ENCODE assay signal across 8 cellular contexts in genomic region chr1:86395771-86396502, GRCh38. TPM values are rescaled to one million over a fixed set of nuclear protein-coding genes. Genes with fewer than 3 reads are reported as not detected.
A peak's percentile ranks its signal among the peaks of the same experiment; 100 is the strongest.
DNase-seq lines count a peak whose midpoint lies in the region; TF ChIP-seq lines count a peak whose summit lies in the region.

Gene ODF2L (minus strand): TSS chr1:86396323. CDS start chr1:86387027, 9,296 bp downstream.

- H3K27ac Mint-ChIP-seq in nephron, result peak within 1 kb of the TSS; percentile 94 to 98 (median 98)
- H3K27ac Mint-ChIP-seq in stimulated activated naive CD8-positive, alpha-beta T cell treated with anti-CD3 and anti-CD28 coated beads, Interleukin-15, Interleukin-2, amounts not matched to agents 100 ng/mL and 50 ng/mL, for 24 hours, result peak within 1 kb of the TSS; percentile 95

- DNase-seq in EL (peak; percentile 85), H7 (peak; percentile 86), M059J (ENCODE audit: low read depth) (peak; percentile 87), SHP77 (lab: John Stamatoyannopoulos, UW) (peak; percentile 60 to 84), fibroblast of peridontal ligament (ENCODE audit: extremely low read depth) (peak; percentile 73)
- peak; percentile 87 for DNase-seq in activated effector memory CD4-positive, alpha-beta T cell treated with Interleukin-2 at 50 U/mL for 16 hours

- H3K27me3 Mint-ChIP-seq in nephron (ENCODE audit: low read depth), result peaks cover 4% of the 10 kb centered on the region
- no peaks in the 10 kb centered on the region for H3K27me3 Mint-ChIP-seq in stimulated activated naive CD8-positive, alpha-beta T cell treated with anti-CD3 and anti-CD28 coated beads, Interleukin-15, Interleukin-2, amounts not matched to agents 100 ng/mL and 50 ng/mL, for 24 hours

- peak within 1 kb of the TSS; percentile 97 to 99 (median 99) for H3K4me3 Mint-ChIP-seq in nephron
- H3K4me3 Mint-ChIP-seq in stimulated activated naive CD8-positive, alpha-beta T cell treated with anti-CD3 and anti-CD28 coated beads, Interleukin-15, Interleukin-2, amounts not matched to agents 100 ng/mL and 50 ng/mL, for 24 hours, result peak within 1 kb of the TSS; percentile 94

- H3K36me3 ChIP-seq in H7 (replicated peaks; ENCODE audit: control insufficient read depth, insufficient read depth, low read length), result no peaks in the 10 kb centered on the region

- peaks cover 29% of the 10 kb centered on the region for H3K4me1 Mint-ChIP-seq in nephron
- H3K4me1 Mint-ChIP-seq in stimulated activated naive CD8-positive, alpha-beta T cell treated with anti-CD3 and anti-CD28 coated beads, Interleukin-15, Interleukin-2, amounts not matched to agents 100 ng/mL and 50 ng/mL, for 24 hours (ENCODE audit: low read depth), result peaks cover 51% of the 10 kb centered on the region

- peak within 1 kb of the TSS; percentile 85 for H3K4me3 ChIP-seq in H7 (ENCODE audit: insufficient read depth, low read depth, low read length)

- peaks cover 21% of the 10 kb centered on the region for H3K36me3 Mint-ChIP-seq in nephron (ENCODE audit: low read depth)
- peaks cover 8% of the 10 kb centered on the region for H3K36me3 Mint-ChIP-seq in stimulated activated naive CD8-positive, alpha-beta T cell treated with anti-CD3 and anti-CD28 coated beads, Interleukin-15, Interleukin-2, amounts not matched to agents 100 ng/mL and 50 ng/mL, for 24 hours (ENCODE audit: low read depth)

- no peaks in the 10 kb centered on the region for H3K27me3 ChIP-seq in H7 (ENCODE audit: control insufficient read depth, insufficient read depth, low read length)

- no peak for TF ChIP-seq CTCF in nephron (IDR thresholded peaks at IDR 0.05; ENCODE audit: unreplicated experiment in 3 of 3)

- H3K9me3 Mint-ChIP-seq in nephron, result peaks cover 4% of the 10 kb centered on the region
- no peaks in the 10 kb centered on the region for H3K9me3 Mint-ChIP-seq in stimulated activated naive CD8-positive, alpha-beta T cell treated with anti-CD3 and anti-CD28 coated beads, Interleukin-15, Interleukin-2, amounts not matched to agents 100 ng/mL and 50 ng/mL, for 24 hours

RNA-seq across cellular contexts. Expression of gene ODF2L, which starts in this region (rescaled TPM):
- total RNA-seq in H7 (2014; rRNA removed; shearing (Covaris generic)), result 14.8 and 44.4 TPM in 2 replicates
- 20.5 and 35.1 TPM in 2 replicates for total RNA-seq in M059J (2014; rRNA removed; shearing (Covaris generic))

Comparison
In these comparisons a context has a peak if more than half of its experiments do, and no peak if none do; other contexts are left out.
1. Peak in every context shown above with its lines: DNase-seq and H3K4me3 ChIP-seq.